Comparison of ENCODE assay signal across 34 cellular contexts in the genomic region with DNA sequence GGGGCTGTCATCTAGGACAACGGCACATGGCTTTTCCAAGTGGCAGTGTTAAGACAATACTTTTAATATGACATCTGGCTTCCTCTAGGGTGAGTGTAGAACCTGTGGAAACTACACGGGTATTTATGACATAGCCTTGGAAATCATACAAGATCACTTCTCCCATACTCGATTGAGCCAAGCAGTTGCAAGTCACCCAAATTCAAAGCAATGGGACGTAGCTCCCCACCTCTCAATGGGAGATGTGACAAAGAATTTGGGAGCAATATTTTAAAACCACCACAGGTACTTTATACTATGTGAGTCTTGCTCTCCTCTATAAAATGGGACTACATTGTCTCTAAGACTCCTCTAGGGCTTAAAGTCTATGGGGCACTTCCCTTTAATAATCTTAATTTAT.
"Had no signal": no experiment of that assay in that cellular context is flagged by ENCODE, and none has a peak within 500 bp of the region (broad histone marks: within the 10 kb centered on the region; RNA-seq: fewer than 3 reads in every experiment).

No MANE protein-coding gene starts in this region.

- H3K27me3 Mint-ChIP-seq: activated B cell treated with CpG ODN at 0.5 μM for 24 hours; activated CD4-positive, alpha-beta memory T cell treated with anti-CD3 and anti-CD28 coated beads, Interleukin-2, amount 10 ng/mL, durations not matched to agents 7 days and 5 days; activated CD4-positive, alpha-beta T cell treated with anti-CD3 and anti-CD28 coated beads for 36 hours; activated CD4-positive, alpha-beta T cell treated with anti-CD3 and anti-CD28 coated beads, Interleukin-2, amount 10 ng/mL, durations not matched to agents 24 days and 14 days; activated CD8-positive, alpha-beta memory T cell treated with anti-CD3 and anti-CD28 coated beads, Interleukin-2, amount 10 ng/mL, durations not matched to agents 7 days and 5 days; activated naive CD4-positive, alpha-beta T cell treated with anti-CD3 and anti-CD28 coated beads, Interleukin-2, amount 10 ng/mL, durations not matched to agents 7 days and 5 days; activated naive CD4-positive, alpha-beta T cell treated with anti-CD3 and anti-CD28 coated beads, Interleukin-2, amount 50 U/mL, for 24 hours; activated naive CD8-positive, alpha-beta T cell treated with anti-CD3 and anti-CD28 coated beads, Interleukin-2, amount 10 ng/mL, durations not matched to agents 7 days and 5 days; activated T-cell treated with anti-CD3 and anti-CD28 coated beads, Interleukin-2, amount 50 U/mL, for 24 hours had no signal

- H3K4me3 Mint-ChIP-seq: activated B cell treated with CpG ODN at 0.5 μM for 24 hours; activated CD4-positive, alpha-beta memory T cell treated with anti-CD3 and anti-CD28 coated beads, Interleukin-2, amount 10 ng/mL, durations not matched to agents 7 days and 5 days; activated CD4-positive, alpha-beta T cell treated with anti-CD3 and anti-CD28 coated beads for 36 hours; activated CD4-positive, alpha-beta T cell treated with anti-CD3 and anti-CD28 coated beads, Interleukin-2, amount 10 ng/mL, durations not matched to agents 24 days and 14 days; activated CD8-positive, alpha-beta memory T cell treated with anti-CD3 and anti-CD28 coated beads, Interleukin-2, amount 10 ng/mL, durations not matched to agents 7 days and 5 days; activated CD8-positive, alpha-beta T cell treated with anti-CD3 and anti-CD28 coated beads, Interleukin-2, amount 10 ng/mL, durations not matched to agents 7 days and 5 days; activated naive CD4-positive, alpha-beta T cell treated with anti-CD3 and anti-CD28 coated beads, Interleukin-2, amount 10 ng/mL, durations not matched to agents 7 days and 5 days; activated naive CD4-positive, alpha-beta T cell treated with anti-CD3 and anti-CD28 coated beads, Interleukin-2, amount 50 U/mL, for 24 hours; activated naive CD8-positive, alpha-beta T cell treated with anti-CD3 and anti-CD28 coated beads, Interleukin-2, amount 10 ng/mL, durations not matched to agents 7 days and 5 days; activated T-cell treated with anti-CD3 and anti-CD28 coated beads, Interleukin-2, amount 50 U/mL, for 24 hours; T-helper 1 cell treated with Interleukin-12 subunit alpha and Interleukin-12 subunit beta and Interleukin-4 antibody, amounts not matched to agents 30 μg/mL and 1 μg/mL, for 36 hours; T-helper 2 cell treated with Interferon-gamma antibody and Interleukin-4, amounts not matched to agents 5 μg/mL and 100 μg/mL, for 36 hours had no signal

- H3K9me3 ChIP-seq: adrenal gland, body of pancreas, breast epithelium had no signal

- ATAC-seq: activated CD4-positive, alpha-beta T cell treated with anti-CD3 and anti-CD28 coated beads for 36 hours; activated CD8-positive, alpha-beta memory T cell treated with anti-CD3 and anti-CD28 coated beads, Interleukin-2, amount 10 ng/mL, durations not matched to agents 7 days and 5 days; activated CD8-positive, alpha-beta T cell treated with anti-CD3 and anti-CD28 coated beads, Interleukin-2, amount 10 ng/mL, durations not matched to agents 7 days and 5 days; body of pancreas had no signal

- DNase-seq: activated B cell treated with CpG ODN at 0.5 μM for 24 hours; activated CD4-positive, alpha-beta memory T cell treated with anti-CD3 and anti-CD28 coated beads, Interleukin-2, amount 10 ng/mL, durations not matched to agents 7 days and 5 days; activated CD4-positive, alpha-beta T cell treated with anti-CD3 and anti-CD28 coated beads for 1 hour; activated CD4-positive, alpha-beta T cell treated with anti-CD3 and anti-CD28 coated beads for 36 hours; activated CD4-positive, alpha-beta T cell treated with anti-CD3 and anti-CD28 coated beads, Interleukin-2, amount 10 ng/mL, durations not matched to agents 24 days and 14 days; activated CD4-positive, alpha-beta T cell treated with anti-CD3 and anti-CD28 coated beads, Interleukin-2, amount 50 U/mL, for 48 hours; activated CD8-positive, alpha-beta memory T cell treated with anti-CD3 and anti-CD28 coated beads for 24 hours; activated CD8-positive, alpha-beta memory T cell treated with anti-CD3 and anti-CD28 coated beads, Interleukin-2, amount 10 ng/mL, durations not matched to agents 7 days and 5 days; activated CD8-positive, alpha-beta memory T cell treated with anti-CD3 and anti-CD28 coated beads, Interleukin-2, amount 50 U/mL, for 48 hours; activated CD8-positive, alpha-beta T cell treated with anti-CD3 and anti-CD28 coated beads, Interleukin-2, amount 10 ng/mL, durations not matched to agents 7 days and 5 days; activated effector memory CD4-positive, alpha-beta T cell treated with Interleukin-2 at 50 U/mL for 16 hours; activated gamma-delta T cell; activated naive CD4-positive, alpha-beta T cell treated with anti-CD3 and anti-CD28 coated beads, Interleukin-2, amount 10 ng/mL, durations not matched to agents 7 days and 5 days; activated naive CD4-positive, alpha-beta T cell treated with Interleukin-2 at 50 U/mL for 16 hours; activated naive CD8-positive, alpha-beta T cell treated with anti-CD3 and anti-CD28 coated beads, Interleukin-2, amount 10 ng/mL, durations not matched to agents 7 days and 5 days; activated T-cell treated with anti-CD3 and anti-CD28 coated beads, Interleukin-2, amount 50 U/mL, for 24 hours; activated T-cell treated with anti-CD3 and anti-CD28 coated beads, Interleukin-2, amount 50 U/mL, for 48 hours; adrenal gland; amniotic stem cell; aorta; body of pancreas; brain microvascular endothelial cell; central memory CD4-positive, alpha-beta T cell; T-helper 1 cell; T-helper 2 cell; T-helper 9 cell had no signal

- H3K4me1 Mint-ChIP-seq: activated CD4-positive, alpha-beta memory T cell treated with anti-CD3 and anti-CD28 coated beads, Interleukin-2, amount 10 ng/mL, durations not matched to agents 7 days and 5 days; activated CD8-positive, alpha-beta memory T cell treated with anti-CD3 and anti-CD28 coated beads, Interleukin-2, amount 10 ng/mL, durations not matched to agents 7 days and 5 days had no signal

- H3K27ac Mint-ChIP-seq: activated B cell treated with CpG ODN at 0.5 μM for 24 hours; activated CD4-positive, alpha-beta memory T cell treated with anti-CD3 and anti-CD28 coated beads, Interleukin-2, amount 10 ng/mL, durations not matched to agents 7 days and 5 days; activated CD4-positive, alpha-beta T cell treated with anti-CD3 and anti-CD28 coated beads for 36 hours; activated CD4-positive, alpha-beta T cell treated with anti-CD3 and anti-CD28 coated beads, Interleukin-2, amount 10 ng/mL, durations not matched to agents 24 days and 14 days; activated CD8-positive, alpha-beta memory T cell treated with anti-CD3 and anti-CD28 coated beads, Interleukin-2, amount 10 ng/mL, durations not matched to agents 7 days and 5 days; activated CD8-positive, alpha-beta T cell treated with anti-CD3 and anti-CD28 coated beads, Interleukin-2, amount 10 ng/mL, durations not matched to agents 7 days and 5 days; activated naive CD4-positive, alpha-beta T cell treated with anti-CD3 and anti-CD28 coated beads, Interleukin-2, amount 10 ng/mL, durations not matched to agents 7 days and 5 days; activated naive CD8-positive, alpha-beta T cell treated with anti-CD3 and anti-CD28 coated beads, Interleukin-2, amount 10 ng/mL, durations not matched to agents 7 days and 5 days; activated T-cell treated with anti-CD3 and anti-CD28 coated beads, Interleukin-2, amount 50 U/mL, for 24 hours; activated T-helper 2 cell treated with anti-CD3 and anti-CD28 coated beads, Interferon-gamma antibody, Interleukin-2, Interleukin-4, amounts not matched to agents 10 μg/mL and 5 μg/mL and 100 μg/mL, durations not matched to agents 14 hours and 24 hours and 36 hours; T-helper 1 cell treated with Interleukin-12 subunit alpha and Interleukin-12 subunit beta and Interleukin-4 antibody, amounts not matched to agents 30 μg/mL and 1 μg/mL, for 36 hours; T-helper 2 cell treated with Interferon-gamma antibody and Interleukin-4, amounts not matched to agents 5 μg/mL and 100 μg/mL, for 36 hours had no signal

- H3K36me3 ChIP-seq: breast epithelium had no signal

- FAIRE-seq: astrocyte, TTC549 had no signal

- H3K27ac ChIP-seq: adrenal gland, body of pancreas, brain microvascular endothelial cell, breast epithelium, VCaP had no signal

- H3K9me3 Mint-ChIP-seq: activated naive CD4-positive, alpha-beta T cell treated with anti-CD3 and anti-CD28 coated beads, Interleukin-2, amount 50 U/mL, for 24 hours; activated T-cell treated with anti-CD3 and anti-CD28 coated beads, Interleukin-2, amount 50 U/mL, for 24 hours; T-helper 1 cell treated with Interleukin-12 subunit alpha and Interleukin-12 subunit beta and Interleukin-4 antibody, amounts not matched to agents 30 μg/mL and 1 μg/mL, for 36 hours had no signal

- H3K4me3 ChIP-seq: adrenal gland, body of pancreas, breast epithelium had no signal

- H3K4me1 ChIP-seq: breast epithelium had no signal

- H3K27me3 ChIP-seq: adrenal gland, body of pancreas, brain microvascular endothelial cell, breast epithelium had no signal
